1 cellular context compared by ENCODE assay signal in the genomic region with DNA sequence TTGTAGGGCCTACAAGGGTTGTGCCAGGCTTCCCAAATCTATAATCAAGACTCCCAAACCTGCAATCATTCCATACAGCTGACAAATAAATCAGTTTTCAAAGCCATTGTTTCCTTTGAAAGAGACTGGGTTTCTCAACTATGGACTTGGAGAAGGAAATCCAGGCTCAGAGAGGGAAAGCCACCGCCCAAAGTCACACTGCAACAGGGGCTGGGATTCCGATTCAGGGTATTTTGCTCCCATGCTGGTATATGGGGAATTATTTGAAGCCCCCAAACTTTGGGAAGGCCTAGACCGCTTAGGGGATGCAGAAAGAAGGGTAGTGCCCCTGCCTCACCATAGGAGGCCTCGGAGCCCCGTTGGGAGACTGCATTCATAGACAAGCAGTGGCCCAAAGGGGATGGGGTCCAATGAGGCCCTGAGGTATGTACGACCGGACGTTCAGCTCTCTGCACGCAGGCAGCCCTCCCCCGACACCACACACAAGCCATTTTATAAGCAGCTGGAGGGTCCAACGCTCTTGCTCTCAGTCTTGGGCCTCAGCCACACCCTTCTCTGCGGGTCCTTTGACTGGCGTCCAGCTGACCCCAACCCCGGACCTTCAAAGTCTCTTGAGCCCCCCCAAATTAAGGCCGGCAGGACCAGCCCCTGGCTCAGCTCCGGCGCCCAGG.
TF ChIP-seq lines count a peak whose summit lies in the region.

No MANE protein-coding gene starts in this region.

TF ChIP-seq in IMR-90, 13 proteins besides CTCF, POLR2A, EP300 and RAD21 (continued from another document):
- TF ChIP-seq, protein P1, sequence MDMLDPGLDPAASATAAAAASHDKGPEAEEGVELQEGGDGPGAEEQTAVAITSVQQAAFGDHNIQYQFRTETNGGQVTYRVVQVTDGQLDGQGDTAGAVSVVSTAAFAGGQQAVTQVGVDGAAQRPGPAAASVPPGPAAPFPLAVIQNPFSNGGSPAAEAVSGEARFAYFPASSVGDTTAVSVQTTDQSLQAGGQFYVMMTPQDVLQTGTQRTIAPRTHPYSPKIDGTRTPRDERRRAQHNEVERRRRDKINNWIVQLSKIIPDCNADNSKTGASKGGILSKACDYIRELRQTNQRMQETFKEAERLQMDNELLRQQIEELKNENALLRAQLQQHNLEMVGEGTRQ (IDR thresholded peaks at IDR 0.05; ENCODE audit: low read depth, low read length): no peak
- no peak for TF ChIP-seq BHLHE40 (IDR thresholded peaks at IDR 0.05; ENCODE audit: low read depth, low read length)
- TF ChIP-seq SMC3 (IDR thresholded peaks at IDR 0.05; ENCODE audit: low read depth, low read length): no peak
- TF ChIP-seq RFX5 (IDR thresholded peaks at IDR 0.05; ENCODE audit: low read depth, low read length): no peak
- no peak for TF ChIP-seq MXI1 (IDR thresholded peaks at IDR 0.05; ENCODE audit: borderline replicate concordance, low read depth, low read length)
- no peak for TF ChIP-seq RCOR1 (IDR thresholded peaks at IDR 0.05; ENCODE audit: insufficient replicate concordance, low read length)
